In the genomic region with DNA sequence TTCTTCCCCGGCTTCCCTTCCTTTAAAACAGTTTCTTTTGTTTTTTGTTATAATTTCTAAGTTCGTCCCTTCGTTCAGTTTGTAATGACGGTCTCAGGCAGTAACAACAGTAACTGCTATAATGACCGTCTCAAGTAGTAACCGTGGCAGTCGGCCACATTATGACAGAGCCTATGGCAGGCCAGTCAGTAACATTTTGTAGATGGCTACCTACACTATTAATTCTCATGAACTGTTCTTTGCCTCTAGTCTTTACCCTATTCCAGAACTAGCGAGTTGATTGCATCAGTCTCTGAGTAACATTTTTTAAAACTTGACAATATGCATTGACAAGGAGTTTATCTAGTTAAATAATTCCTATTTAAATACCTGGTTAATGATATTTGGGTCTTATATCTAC, we compare ENCODE assay signal across 2 cellular contexts.
TF ChIP-seq lines count a peak whose summit lies in the region.

No MANE protein-coding gene starts in this region.

TF ChIP-seq in H1, 55 proteins besides CTCF, POLR2A, EP300 and RAD21:
- TF ChIP-seq HDAC2 (IDR thresholded peaks at IDR 0.05; ENCODE audit: borderline replicate concordance in 1 of 2, low read depth in 2 of 2, low read length in 2 of 2) = no peak
- no peak for TF ChIP-seq SIX5 (IDR thresholded peaks at IDR 0.05; ENCODE audit: low read depth, low read length)
- TF ChIP-seq CBX5 (IDR thresholded peaks at IDR 0.05; ENCODE audit: low read depth, low read length) = no peak
- no peak for TF ChIP-seq ATF2 (IDR thresholded peaks at IDR 0.05; ENCODE audit: low read length)
- TF ChIP-seq SIRT6 (IDR thresholded peaks at IDR 0.05; ENCODE audit: low read length) = no peak
- TF ChIP-seq NRF1 (IDR thresholded peaks at IDR 0.05; ENCODE audit: low read depth, low read length) = no peak
- no peak for TF ChIP-seq CHD1 (IDR thresholded peaks at IDR 0.05; ENCODE audit: low read depth, low read length)
- no peak for TF ChIP-seq RFX5 (IDR thresholded peaks at IDR 0.05; ENCODE audit: borderline replicate concordance, low read depth, low read length)
- no peak for TF ChIP-seq BACH1 (IDR thresholded peaks at IDR 0.05; ENCODE audit: low read length)
- no peak for TF ChIP-seq KDM1A (IDR thresholded peaks at IDR 0.05; ENCODE audit: borderline replicate concordance, low read length)
- TF ChIP-seq ASH2L (IDR thresholded peaks at IDR 0.05; ENCODE audit: low read length) = no peak
- TF ChIP-seq KDM5A (IDR thresholded peaks at IDR 0.05; ENCODE audit: low read length) = no peak
- TF ChIP-seq SUZ12 (IDR thresholded peaks at IDR 0.05; ENCODE audit: low read length) = no peak
- TF ChIP-seq BCL11A (IDR thresholded peaks at IDR 0.05; ENCODE audit: low read depth in 2 of 2, low read length in 2 of 2) = no peak
- TF ChIP-seq TAF7 (optimal IDR thresholded peaks at IDR 0.05; ENCODE audit: borderline replicate concordance, low read depth, low read length) = no peak

TF ChIP-seq in HepG2, 621 proteins besides CTCF, POLR2A, EP300 and RAD21:
- TF ChIP-seq PHF8 (CRISPR knock-in tag; IDR thresholded peaks at IDR 0.05) = peak; percentile 9; the same call in 1 of the 2 replicates
- TF ChIP-seq CEBPG (CRISPR knock-in tag; IDR thresholded peaks at IDR 0.05) = peak; percentile 39; the same call in 1 of the 2 replicates
- TF ChIP-seq HOMEZ (CRISPR knock-in tag; IDR thresholded peaks at IDR 0.05; ENCODE audit: low read depth) = no peak
- TF ChIP-seq CEBPB (IDR thresholded peaks at IDR 0.05; ENCODE audit: borderline replicate concordance, low read depth, low read length) = peak; percentile 8; the same call in 1 of the 2 replicates
- TF ChIP-seq ATF4 (CRISPR knock-in tag; IDR thresholded peaks at IDR 0.05) = 0 out of 4 replicates have a peak, but pooled peaks of 1 of the 2 experiments have one; percentile 42
- TF ChIP-seq, protein P1, sequence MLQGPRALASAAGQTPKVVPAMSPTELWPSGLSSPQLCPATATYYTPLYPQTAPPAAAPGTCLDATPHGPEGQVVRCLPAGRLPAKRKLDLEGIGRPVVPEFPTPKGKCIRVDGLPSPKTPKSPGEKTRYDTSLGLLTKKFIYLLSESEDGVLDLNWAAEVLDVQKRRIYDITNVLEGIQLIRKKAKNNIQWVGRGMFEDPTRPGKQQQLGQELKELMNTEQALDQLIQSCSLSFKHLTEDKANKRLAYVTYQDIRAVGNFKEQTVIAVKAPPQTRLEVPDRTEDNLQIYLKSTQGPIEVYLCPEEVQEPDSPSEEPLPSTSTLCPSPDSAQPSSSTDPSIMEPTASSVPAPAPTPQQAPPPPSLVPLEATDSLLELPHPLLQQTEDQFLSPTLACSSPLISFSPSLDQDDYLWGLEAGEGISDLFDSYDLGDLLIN (CRISPR knock-in tag; IDR thresholded peaks at IDR 0.05; ENCODE audit: borderline replicate concordance) = no peak
